1 cellular context compared by ENCODE assay signal in the genomic region with DNA sequence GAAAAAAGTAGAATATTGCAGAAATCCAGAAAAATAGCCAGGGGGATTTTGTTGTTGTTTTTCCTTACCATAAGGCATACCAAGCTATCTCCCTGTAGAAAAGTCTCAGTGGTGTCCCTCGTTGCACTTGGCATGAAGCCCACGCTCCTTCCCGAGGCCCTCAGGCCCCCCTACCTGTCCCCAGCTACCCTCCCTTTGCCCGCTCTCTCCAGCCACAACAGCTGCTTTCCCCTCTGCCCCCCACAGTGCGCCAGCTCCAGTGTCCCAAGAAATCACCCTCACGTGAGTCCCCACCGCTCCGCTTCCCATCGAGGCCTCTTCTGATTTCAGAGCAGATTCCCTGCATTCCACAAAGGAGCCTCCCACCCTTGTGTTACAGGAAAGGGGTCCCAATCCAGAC.
TF ChIP-seq lines count a peak whose summit lies in the region.

No MANE protein-coding gene starts in this region.

TF ChIP-seq in WTC11, 78 proteins besides CTCF, POLR2A, EP300 and RAD21 (continued from another document):
- TF ChIP-seq, protein P1, sequence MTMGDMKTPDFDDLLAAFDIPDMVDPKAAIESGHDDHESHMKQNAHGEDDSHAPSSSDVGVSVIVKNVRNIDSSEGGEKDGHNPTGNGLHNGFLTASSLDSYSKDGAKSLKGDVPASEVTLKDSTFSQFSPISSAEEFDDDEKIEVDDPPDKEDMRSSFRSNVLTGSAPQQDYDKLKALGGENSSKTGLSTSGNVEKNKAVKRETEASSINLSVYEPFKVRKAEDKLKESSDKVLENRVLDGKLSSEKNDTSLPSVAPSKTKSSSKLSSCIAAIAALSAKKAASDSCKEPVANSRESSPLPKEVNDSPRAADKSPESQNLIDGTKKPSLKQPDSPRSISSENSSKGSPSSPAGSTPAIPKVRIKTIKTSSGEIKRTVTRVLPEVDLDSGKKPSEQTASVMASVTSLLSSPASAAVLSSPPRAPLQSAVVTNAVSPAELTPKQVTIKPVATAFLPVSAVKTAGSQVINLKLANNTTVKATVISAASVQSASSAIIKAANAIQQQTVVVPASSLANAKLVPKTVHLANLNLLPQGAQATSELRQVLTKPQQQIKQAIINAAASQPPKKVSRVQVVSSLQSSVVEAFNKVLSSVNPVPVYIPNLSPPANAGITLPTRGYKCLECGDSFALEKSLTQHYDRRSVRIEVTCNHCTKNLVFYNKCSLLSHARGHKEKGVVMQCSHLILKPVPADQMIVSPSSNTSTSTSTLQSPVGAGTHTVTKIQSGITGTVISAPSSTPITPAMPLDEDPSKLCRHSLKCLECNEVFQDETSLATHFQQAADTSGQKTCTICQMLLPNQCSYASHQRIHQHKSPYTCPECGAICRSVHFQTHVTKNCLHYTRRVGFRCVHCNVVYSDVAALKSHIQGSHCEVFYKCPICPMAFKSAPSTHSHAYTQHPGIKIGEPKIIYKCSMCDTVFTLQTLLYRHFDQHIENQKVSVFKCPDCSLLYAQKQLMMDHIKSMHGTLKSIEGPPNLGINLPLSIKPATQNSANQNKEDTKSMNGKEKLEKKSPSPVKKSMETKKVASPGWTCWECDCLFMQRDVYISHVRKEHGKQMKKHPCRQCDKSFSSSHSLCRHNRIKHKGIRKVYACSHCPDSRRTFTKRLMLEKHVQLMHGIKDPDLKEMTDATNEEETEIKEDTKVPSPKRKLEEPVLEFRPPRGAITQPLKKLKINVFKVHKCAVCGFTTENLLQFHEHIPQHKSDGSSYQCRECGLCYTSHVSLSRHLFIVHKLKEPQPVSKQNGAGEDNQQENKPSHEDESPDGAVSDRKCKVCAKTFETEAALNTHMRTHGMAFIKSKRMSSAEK (CRISPR knock-in tag; IDR thresholded peaks at IDR 0.05; ENCODE audit: borderline replicate concordance) = no peak
- TF ChIP-seq, protein P2, sequence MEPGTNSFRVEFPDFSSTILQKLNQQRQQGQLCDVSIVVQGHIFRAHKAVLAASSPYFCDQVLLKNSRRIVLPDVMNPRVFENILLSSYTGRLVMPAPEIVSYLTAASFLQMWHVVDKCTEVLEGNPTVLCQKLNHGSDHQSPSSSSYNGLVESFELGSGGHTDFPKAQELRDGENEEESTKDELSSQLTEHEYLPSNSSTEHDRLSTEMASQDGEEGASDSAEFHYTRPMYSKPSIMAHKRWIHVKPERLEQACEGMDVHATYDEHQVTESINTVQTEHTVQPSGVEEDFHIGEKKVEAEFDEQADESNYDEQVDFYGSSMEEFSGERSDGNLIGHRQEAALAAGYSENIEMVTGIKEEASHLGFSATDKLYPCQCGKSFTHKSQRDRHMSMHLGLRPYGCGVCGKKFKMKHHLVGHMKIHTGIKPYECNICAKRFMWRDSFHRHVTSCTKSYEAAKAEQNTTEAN (CRISPR knock-in tag; IDR thresholded peaks at IDR 0.05) = no peak
- TF ChIP-seq ZNF121 (CRISPR knock-in tag; IDR thresholded peaks at IDR 0.05) = no peak
- no peak for TF ChIP-seq NFE2L1 (CRISPR knock-in tag; IDR thresholded peaks at IDR 0.05)
- no peak for TF ChIP-seq GRHL2 (CRISPR knock-in tag; IDR thresholded peaks at IDR 0.05; ENCODE audit: insufficient replicate concordance, severe bottlenecking)
- no peak for TF ChIP-seq CREB1 (CRISPR knock-in tag; IDR thresholded peaks at IDR 0.05)
- no peak for TF ChIP-seq NR2C2 (CRISPR knock-in tag; IDR thresholded peaks at IDR 0.05)
- TF ChIP-seq EMX1 (CRISPR knock-in tag; IDR thresholded peaks at IDR 0.05) = no peak
- no peak for TF ChIP-seq MXD4 (CRISPR knock-in tag; IDR thresholded peaks at IDR 0.05; ENCODE audit: borderline replicate concordance)
TF ChIP-seq in WTC11: peak in this region for 0.
